24 cellular contexts compared by ENCODE assay signal in the genomic region with DNA sequence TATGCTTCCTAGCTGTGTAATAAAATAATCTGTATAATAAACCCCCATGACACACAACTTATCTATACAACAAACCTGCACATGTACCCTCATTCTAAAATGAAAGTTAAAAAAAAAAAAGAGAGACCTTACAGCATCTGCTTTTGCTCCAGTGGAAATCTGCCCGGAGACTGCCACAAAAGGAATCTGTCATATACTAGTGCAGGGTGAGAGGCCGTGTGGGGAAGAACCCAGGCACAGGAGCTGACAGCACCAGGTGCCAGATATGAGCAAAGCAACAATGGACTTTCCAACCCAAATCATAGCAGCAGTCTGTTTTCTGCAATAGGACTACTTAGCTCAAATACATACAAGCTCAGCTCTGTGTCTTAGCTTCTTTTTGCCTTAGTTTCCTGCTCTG.
"Had no signal": no experiment of that assay in that cellular context is flagged by ENCODE, and none has a peak within 500 bp of the region (broad histone marks: within the 10 kb centered on the region; RNA-seq: fewer than 3 reads in every experiment).

No MANE protein-coding gene starts in this region.

- H3K27me3 ChIP-seq: ascending aorta, breast epithelium, cardiac muscle cell, colonic mucosa had no signal

- H3K36me3 ChIP-seq: ascending aorta, breast epithelium, cardiac muscle cell, colonic mucosa had no signal

- ATAC-seq: activated CD4-positive, alpha-beta T cell treated with anti-CD3 and anti-CD28 coated beads for 36 hours; activated CD8-positive, alpha-beta memory T cell treated with anti-CD3 and anti-CD28 coated beads, Interleukin-2, amount 10 ng/mL, durations not matched to agents 7 days and 5 days; activated CD8-positive, alpha-beta T cell treated with anti-CD3 and anti-CD28 coated beads, Interleukin-2, amount 10 ng/mL, durations not matched to agents 7 days and 5 days; esophagus mucosa had no signal

- H3K27ac ChIP-seq: ascending aorta, breast epithelium, cardiac muscle cell, colonic mucosa had no signal

- H3K9me3 ChIP-seq: ascending aorta, breast epithelium, colonic mucosa had no signal

- DNase-seq: activated CD4-positive, alpha-beta memory T cell treated with anti-CD3 and anti-CD28 coated beads for 36 hours; activated CD4-positive, alpha-beta T cell treated with anti-CD3 and anti-CD28 coated beads for 36 hours; activated CD4-positive, alpha-beta T cell treated with anti-CD3 and anti-CD28 coated beads, Interleukin-2, amount 10 ng/mL, durations not matched to agents 24 days and 14 days; activated CD4-positive, CD25-positive, alpha-beta regulatory T cell; activated CD4-positive, CD25-positive, alpha-beta regulatory T cell treated with anti-CD3 and anti-CD28 coated beads, Interleukin-2, amount 50 U/mL, for 72 hours; activated CD8-positive, alpha-beta memory T cell treated with anti-CD3 and anti-CD28 coated beads, Interleukin-2, amount 10 ng/mL, durations not matched to agents 7 days and 5 days; activated CD8-positive, alpha-beta memory T cell treated with anti-CD3 and anti-CD28 coated beads, Interleukin-2, amount 50 U/mL, for 4 hours; activated CD8-positive, alpha-beta T cell treated with anti-CD3 and anti-CD28 coated beads, Interleukin-2, amount 10 ng/mL, durations not matched to agents 7 days and 5 days; activated effector memory CD4-positive, alpha-beta T cell treated with anti-CD3 and anti-CD28 coated beads, Interleukin-2, amount 50 U/mL, for 16 hours; activated naive CD4-positive, alpha-beta T cell treated with anti-CD3 and anti-CD28 coated beads for 36 hours; activated naive CD8-positive, alpha-beta T cell treated with anti-CD3 and anti-CD28 coated beads for 36 hours; activated T-cell treated with anti-CD3 and anti-CD28 coated beads, Interleukin-2, amount 50 U/mL, for 1 hour; activated T-cell treated with anti-CD3 and anti-CD28 coated beads, Interleukin-2, amount 50 U/mL, for 48 hours; central memory CD4-positive, alpha-beta T cell; cerebellar nuclear complex; colonic mucosa; effector memory CD4-positive, alpha-beta T cell; endodermal cell; head of caudate nucleus; T-helper 2 cell had no signal

- H3K4me1 ChIP-seq: ascending aorta, breast epithelium, colonic mucosa had no signal

- H3K4me3 ChIP-seq: ascending aorta, breast epithelium, cardiac muscle cell, colonic mucosa had no signal
